8 cellular contexts compared by ENCODE assay signal in genomic region chr1:23742670-23743286, GRCh38. TPM values are rescaled to one million over a fixed set of nuclear protein-coding genes. Genes with fewer than 3 reads are reported as not detected.
DNase-seq lines count a peak whose midpoint lies in the region; ATAC-seq and TF ChIP-seq lines count a peak whose summit lies in the region.

No MANE protein-coding gene starts in this region.

- peak overlapping the region; percentile 79 for H3K4me3 Mint-ChIP-seq in GM23338

- H3K27me3 Mint-ChIP-seq in GM23338 (ENCODE audit: insufficient read depth, low read depth, poor library complexity): peaks cover 8% of the 10 kb centered on the region

- peaks cover 14% of the 10 kb centered on the region; the same call in 2 of the 3 replicates for H3K36me3 Mint-ChIP-seq in GM23338 (ENCODE audit: low read depth)

- CTCF ChIA-PET in PC-3 (lab: Charles Lee): no interaction called here

- peaks cover 41% of the 10 kb centered on the region for H3K79me2 ChIP-seq in GM23338 (replicated peaks; ENCODE audit: insufficient read depth)
- H3K79me2 ChIP-seq in PC-3 (ENCODE audit: low read length): peaks cover 45% of the 10 kb centered on the region

- H3K4me2 ChIP-seq in GM23338 (peak overlapping the region; percentile 90), PC-3 (ENCODE audit: low read length) (peak overlapping the region; percentile 96)

- H3K9me2 ChIP-seq in GM23338 (ENCODE audit: insufficient read depth) (no peaks in the 10 kb centered on the region), PC-3 (replicated peaks; ENCODE audit: low read length) (no peaks in the 10 kb centered on the region)

- ATAC-seq in GM23338 (peak; percentile 68), PC-3 (peak; percentile 48)

- H3K27ac ChIP-seq in GM23338 (ENCODE audit: low read depth): peak overlapping the region; percentile 81
- H3K27ac ChIP-seq in PC-3 (ENCODE audit: low read length): 0 out of 2 replicates have a peak overlapping the region, but pooled peaks have one; percentile 14
- peak overlapping the region; percentile 85 to 92 for H3K27ac ChIP-seq in coronary artery
- peak overlapping the region; percentile 71 to 88 for H3K27ac ChIP-seq in uterus

- H4K20me1 ChIP-seq in GM23338 (replicated peaks; ENCODE audit: insufficient read depth) (peaks cover 23% of the 10 kb centered on the region), PC-3 (ENCODE audit: low read length) (peaks cover 27% of the 10 kb centered on the region)

- peak overlapping the region; percentile 95 for H3K27ac Mint-ChIP-seq in GM23338

- peak overlapping the region; percentile 95 for H3K4me3 ChIP-seq in GM23338
- H3K4me3 ChIP-seq in PC-3 (ENCODE audit: low read length): peak overlapping the region; percentile 88
- H3K4me3 ChIP-seq in coronary artery: peak overlapping the region; percentile 90
- peak overlapping the region; percentile 87 for H3K4me3 ChIP-seq in mononuclear cell (ENCODE audit: low read length)
- H3K4me3 ChIP-seq in uterus: peak overlapping the region; percentile 53 to 81

- peaks cover 27% of the 10 kb centered on the region for H3K4me1 Mint-ChIP-seq in GM23338

- POLR2A ChIA-PET in PC-3 (lab: Charles Lee; ENCODE audit: unreplicated experiment): interaction anchor here (0.6 kb wide), 1 partner anchor 41 kb away, joined by 3 read pairs; no protein-coding TSS in a partner anchor

- no peaks in the 10 kb centered on the region for H3F3A ChIP-seq in GM23338 (replicated peaks; ENCODE audit: low read depth)
- H3F3A ChIP-seq in PC-3 (ENCODE audit: low read length, unreplicated experiment): no peaks in the 10 kb centered on the region

- H2AFZ ChIP-seq in GM23338 (peak overlapping the region; percentile 89), PC-3 (ENCODE audit: low read length) (peak overlapping the region; percentile 90)

- H3K9ac ChIP-seq in PC-3 (ENCODE audit: low read length): peak overlapping the region; percentile 90

- H3K9me3 Mint-ChIP-seq in GM23338: no peaks in the 10 kb centered on the region

- TF ChIP-seq CTCF in GM23338 (conservative IDR thresholded peaks at IDR 0.05; ENCODE audit: low read depth in 2 of 2): no peak
- no peak for TF ChIP-seq CTCF in PC-3 (conservative IDR thresholded peaks at IDR 0.05; ENCODE audit: low read depth, low read length)
- no peak for TF ChIP-seq CTCF in coronary artery (IDR thresholded peaks at IDR 0.05)
- no peak for TF ChIP-seq CTCF in uterus (IDR thresholded peaks at IDR 0.05)

- H3K9me3 ChIP-seq in PC-3 (ENCODE audit: low read length): no peaks in the 10 kb centered on the region
- H3K9me3 ChIP-seq in mononuclear cell (ENCODE audit: low read depth, low read length): no peaks in the 10 kb centered on the region
- H3K9me3 ChIP-seq in uterus: no peaks in the 10 kb centered on the region

- DNase-seq in DMS79 treated with DMSO at 0.1 percent for 48 hours (lab: John Stamatoyannopoulos, UW): peak; percentile 55
- DNase-seq in GM23338 (ENCODE audit: low spot score): peak; percentile 75
- DNase-seq in PC-3: peak; percentile 13
- no peak for DNase-seq in coronary artery (ENCODE audit: low spot score)
- DNase-seq in uterus: no peak
- no peak for DNase-seq in NCI-H146 (lab: John Stamatoyannopoulos, UW)
- DNase-seq in stimulated activated CD4-positive, alpha-beta T cell treated with anti-CD3 and anti-CD28 coated beads, Interleukin-4, amount 100 ng/mL, for 4 hours: no peak

- no peaks in the 10 kb centered on the region for H3K27me3 ChIP-seq in GM23338 (ENCODE audit: insufficient read depth)
- no peaks in the 10 kb centered on the region for H3K27me3 ChIP-seq in PC-3 (ENCODE audit: low read length)
- no peaks in the 10 kb centered on the region for H3K27me3 ChIP-seq in mononuclear cell (ENCODE audit: insufficient read depth, low read length)
- no peaks in the 10 kb centered on the region for H3K27me3 ChIP-seq in uterus

- H3K36me3 ChIP-seq in GM23338 (ENCODE audit: insufficient read depth) (peaks cover 5% of the 10 kb centered on the region; the same call in 1 of the 2 replicates), PC-3 (ENCODE audit: low read depth, low read length) (no peaks in the 10 kb centered on the region; the same call in 1 of the 2 replicates), uterus (no peaks in the 10 kb centered on the region)

- intact Hi-C loops in PC-3 (cut with micrococcal nuclease): no loop called here
- intact Hi-C loops in uterus (cut with DNase I; ENCODE audit: low total_unique reads): no loop called here

- BruUV-seq in PC-3 (replicated peaks; lab: Mats Ljungman, UMichigan): TSS peak; percentile 83

- TF ChIP-seq POLR2A in uterus (IDR thresholded peaks at IDR 0.05): no peak

- H3K4me1 ChIP-seq in GM23338 (ENCODE audit: insufficient read depth) (peaks cover 16% of the 10 kb centered on the region), PC-3 (ENCODE audit: insufficient read depth, low read length) (peaks cover 18% of the 10 kb centered on the region), mononuclear cell (ENCODE audit: insufficient read depth, low read length) (peaks cover 24% of the 10 kb centered on the region), uterus (peaks cover 7% of the 10 kb centered on the region in 2 donors)

RNA-seq across cellular contexts. Expression of gene ELOA, which starts 0.5 kb away (rescaled TPM):
- 38.1 and 49.1 TPM in 2 replicates for total RNA-seq in GM23338 (2014; rRNA removed; shearing (Covaris generic))
- polyA plus RNA-seq in GM23338 (2016; fragmentation: Nextera tagmentation; extraction: Ambion mirVana): 55.7 and 57.7 TPM in 2 replicates
- total RNA-seq in PC-3 (2014; rRNA removed) (50.7 and 50.9 TPM in 2 replicates), mononuclear cell (42.1 TPM), uterus (10 to 100 TPM in 3 of 4 donors, 1 to 10 TPM in 1; 9.7 to 35.7 (median 22.6) TPM)

RNA-seq across cellular contexts. Expression of gene PITHD1, which starts 35.4 kb away (rescaled TPM):
- total RNA-seq in GM23338 (2014; rRNA removed; shearing (Covaris generic)): 90.7 and 99.0 TPM in 2 replicates
- 52.2 and 52.9 TPM in 2 replicates for polyA plus RNA-seq in GM23338 (2016; fragmentation: Nextera tagmentation; extraction: Ambion mirVana)
- total RNA-seq in PC-3 (2014; rRNA removed) (107 and 115 TPM in 2 replicates), mononuclear cell (63.8 TPM), uterus (10 to 100 TPM; 27.4 to 59.0 (median 49.9) TPM)

RNA-seq across cellular contexts. Expression of gene LYPLA2, which starts 48.2 kb away (rescaled TPM):
- 180 and 204 TPM in 2 replicates for total RNA-seq in GM23338 (2014; rRNA removed; shearing (Covaris generic))
- 100 and 102 TPM in 2 replicates for polyA plus RNA-seq in GM23338 (2016; fragmentation: Nextera tagmentation; extraction: Ambion mirVana)
- total RNA-seq in PC-3 (2014; rRNA removed) (120 and 142 TPM in 2 replicates), mononuclear cell (14.7 TPM), uterus (10 to 100 TPM in 3 of 4 donors, 1 to 10 TPM in 1; 4.6 to 33.5 (median 20.3) TPM)

RNA-seq across cellular contexts. Expression of gene RPL11, which starts 51.2 kb away (rescaled TPM):
- 859 and 1,126 TPM in 2 replicates for total RNA-seq in GM23338 (2014; rRNA removed; shearing (Covaris generic))
- 1,427 and 1,484 TPM in 2 replicates for polyA plus RNA-seq in GM23338 (2016; fragmentation: Nextera tagmentation; extraction: Ambion mirVana)
- total RNA-seq in PC-3 (2014; rRNA removed): 1,031 and 1,441 TPM in 2 replicates
- 2,123 TPM for total RNA-seq in mononuclear cell
- total RNA-seq in uterus: 1,000 to 10,000 TPM in 3 of 4 donors, 100 to 1,000 TPM in 1; 710 to 1,429 (median 1,220) TPM

RNA-seq across cellular contexts. Expression of gene GALE, which starts 57.8 kb away (rescaled TPM):
- 31.7 and 34.6 TPM in 2 replicates for total RNA-seq in GM23338 (2014; rRNA removed; shearing (Covaris generic))
- polyA plus RNA-seq in GM23338 (2016; fragmentation: Nextera tagmentation; extraction: Ambion mirVana): 28.1 and 30.1 TPM in 2 replicates
- total RNA-seq in PC-3 (2014; rRNA removed): 86.0 and 86.4 TPM in 2 replicates
- total RNA-seq in mononuclear cell: 4.4 TPM
- total RNA-seq in uterus: 10 to 100 TPM; 14.1 to 16.7 (median 15.0) TPM

Comparison
In these comparisons a context has a peak if more than half of its experiments do, and no peak if none do; other contexts are left out.
1. DNase-seq: peak in DMS79 treated with DMSO at 0.1 percent for 48 hours (single experiment), GM23338 (single experiment) and PC-3 (single experiment); none in coronary artery (single experiment), uterus (0 of 2), NCI-H146 (single experiment) and stimulated activated CD4-positive, alpha-beta T cell treated with anti-CD3 and anti-CD28 coated beads, Interleukin-4, amount 100 ng/mL, for 4 hours (0 of 2).
2. H3K27ac ChIP-seq: peak in every context shown above with its lines; median percentile 88 in coronary artery; 81 in GM23338; 80 in uterus; 14 in PC-3.
3. Peak in every context shown above with its lines, with median percentiles within 50 percentile points of each other: H3K4me3 ChIP-seq.